17 cellular contexts compared by ENCODE assay signal in the genomic region with DNA sequence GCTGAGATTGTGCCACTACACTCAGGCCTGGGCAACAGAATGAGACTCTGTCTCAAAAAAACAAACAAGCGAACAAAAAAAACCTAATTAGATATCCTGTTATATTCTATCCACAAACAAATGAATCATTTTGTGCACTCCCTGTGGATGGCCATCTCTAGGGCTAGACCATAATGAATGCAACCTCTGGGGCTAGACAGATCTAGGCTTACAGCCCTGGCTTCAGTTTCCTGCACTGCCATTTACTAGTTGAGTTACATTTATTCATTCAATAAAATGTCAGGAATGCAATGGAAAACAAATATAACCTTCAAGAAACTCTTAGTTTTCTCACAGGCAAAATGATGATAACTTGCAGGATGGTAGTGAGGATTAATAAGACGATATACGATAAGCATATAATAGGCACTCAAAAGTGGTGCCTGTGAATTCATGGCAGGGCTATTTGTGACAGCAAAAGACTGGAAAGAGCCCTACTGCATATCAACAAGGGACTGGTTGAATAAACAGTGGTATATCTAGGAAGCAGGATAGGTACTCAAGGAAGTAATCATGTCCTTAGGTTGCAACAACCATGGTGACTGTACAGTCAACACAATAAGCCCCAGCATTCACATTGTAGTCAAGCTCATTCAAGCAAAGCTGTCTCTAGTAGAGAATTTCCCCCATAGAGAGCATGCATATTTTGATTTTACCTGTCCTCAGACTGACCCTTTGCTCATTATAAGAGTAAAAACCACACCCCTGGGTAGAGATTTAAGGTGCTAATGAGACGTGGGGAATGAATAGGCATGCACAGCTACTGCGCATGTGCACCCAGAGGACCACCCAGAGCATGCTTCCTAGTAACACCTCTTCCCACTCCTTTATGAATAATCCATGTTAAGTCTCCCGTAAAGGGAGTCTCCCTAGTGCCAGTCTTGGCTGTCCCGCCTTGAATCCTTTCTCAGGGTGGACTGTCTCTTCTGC.
"Had no signal": no experiment of that assay in that cellular context is flagged by ENCODE, and none has a peak within 500 bp of the region (broad histone marks: within the 10 kb centered on the region; RNA-seq: fewer than 3 reads in every experiment).

No MANE protein-coding gene starts in this region.

- H3K36me3 Mint-ChIP-seq: immature natural killer cell, type B pancreatic cell had no signal

- H3K9me3 ChIP-seq: adrenal gland, esophagus squamous epithelium, sigmoid colon, suprapubic skin had no signal

- H3K27me3 ChIP-seq: adrenal gland, brain microvascular endothelial cell, sigmoid colon, suprapubic skin had no signal

- H3K4me3 ChIP-seq: adrenal gland, esophagus squamous epithelium, sigmoid colon, suprapubic skin had no signal

- H3K4me1 ChIP-seq: adrenal gland, sigmoid colon, suprapubic skin had no signal

- H3K27ac ChIP-seq: adrenal gland, brain microvascular endothelial cell, sigmoid colon, suprapubic skin had no signal

- H3K9me3 Mint-ChIP-seq: activated T-helper 2 cell treated with anti-CD3 and anti-CD28 coated beads, Interferon-gamma antibody, Interleukin-2, Interleukin-4, amounts not matched to agents 10 μg/mL and 5 μg/mL and 100 μg/mL, durations not matched to agents 14 hours and 24 hours and 36 hours; dendritic cell treated with granulocyte-macrophage colony-stimulating factor and Interleukin-4, amounts not matched to agents 40 ng/mL and 50 ng/mL, for 4 days; endodermal cell; immature natural killer cell; type B pancreatic cell had no signal

- H3K4me3 Mint-ChIP-seq: dendritic cell treated with granulocyte-macrophage colony-stimulating factor and Interleukin-4, amounts not matched to agents 40 ng/mL and 50 ng/mL, for 4 days; endodermal cell; immature natural killer cell; type B pancreatic cell had no signal

- H3K36me3 ChIP-seq: adrenal gland, brain microvascular endothelial cell, esophagus squamous epithelium, sigmoid colon, suprapubic skin had no signal

- ATAC-seq: left ventricle myocardium superior; stimulated activated naive CD8-positive, alpha-beta T cell treated with anti-CD3 and anti-CD28 coated beads, Interleukin-15, Interleukin-2, amounts not matched to agents 100 U/mL and 50 U/mL, for 24 hours had no signal

- H3K4me1 Mint-ChIP-seq: endodermal cell, immature natural killer cell had no signal

- DNase-seq: activated CD4-positive, alpha-beta T cell treated with anti-CD3 and anti-CD28 coated beads, Interleukin-2, amount 50 U/mL, for 1 hour; activated CD4-positive, CD25-positive, alpha-beta regulatory T cell; activated naive CD4-positive, alpha-beta T cell treated with anti-CD3 and anti-CD28 coated beads, Interleukin-2, amount 50 U/mL, for 16 hours; adrenal gland; brain microvascular endothelial cell; endodermal cell; esophagus squamous epithelium; foreskin fibroblast; immature natural killer cell; left ventricle myocardium superior; mesenchymal stem cell; sigmoid colon; stimulated activated naive CD8-positive, alpha-beta T cell treated with anti-CD3 and anti-CD28 coated beads, Interleukin-15, Interleukin-2, amounts not matched to agents 100 U/mL and 50 U/mL, for 24 hours had no signal

- H3K27ac Mint-ChIP-seq: activated T-helper 2 cell treated with anti-CD3 and anti-CD28 coated beads, Interferon-gamma antibody, Interleukin-2, Interleukin-4, amounts not matched to agents 10 μg/mL and 5 μg/mL and 100 μg/mL, durations not matched to agents 14 hours and 24 hours and 36 hours; dendritic cell treated with granulocyte-macrophage colony-stimulating factor and Interleukin-4, amounts not matched to agents 40 ng/mL and 50 ng/mL, for 4 days; endodermal cell; immature natural killer cell; type B pancreatic cell had no signal
